15 cellular contexts compared by ENCODE assay signal in genomic region chr12:44431647-44432352, GRCh38.
DNase-seq lines count a peak whose midpoint lies in the region; ATAC-seq and TF ChIP-seq lines count a peak whose summit lies in the region.
"Had no signal": no experiment of that assay in that cellular context is flagged by ENCODE, and none has a peak within 500 bp of the region (broad histone marks: within the 10 kb centered on the region; RNA-seq: fewer than 3 reads in every experiment).

No MANE protein-coding gene starts in this region.

- peak; percentile 33 for ATAC-seq in activated naive CD8-positive, alpha-beta T cell treated with anti-CD3 and anti-CD28 coated beads, Interleukin-2, amount 50 U/mL, for 24 hours
- ATAC-seq in GM21786 (IDR thresholded peaks at IDR 0.05; ENCODE audit: unreplicated experiment) (peak; percentile 85), HG03139 (IDR thresholded peaks at IDR 0.05; ENCODE audit: unreplicated experiment) (peak; percentile 73), HG02970 (IDR thresholded peaks at IDR 0.05; ENCODE audit: low FRiP score, unreplicated experiment) (no peak)
- ATAC-seq: activated T-helper 17 cell treated with anti-CD3 and anti-CD28 coated beads, Interleukin-2, amount 50 U/mL, for 72 hours; heart left ventricle; SK-N-SH treated with all-trans-retinoic acid at 6 μM for 48 hours had no signal

- DNase-seq in activated naive CD8-positive, alpha-beta T cell treated with anti-CD3 and anti-CD28 coated beads, Interleukin-2, amount 50 U/mL, for 24 hours: no peak
- no peak for DNase-seq in activated naive CD8-positive, alpha-beta T cell treated with anti-CD3 and anti-CD28 coated beads for 36 hours
- DNase-seq in NCI-H2196 (lab: John Stamatoyannopoulos, UW; ENCODE audit: unreplicated experiment) (no peak), osteocyte (ENCODE audit: extremely low spot score, unreplicated experiment) (no peak), DMS 273 (lab: John Stamatoyannopoulos, UW; ENCODE audit: unreplicated experiment) (no peak)
- DNase-seq: 8988T; activated CD4-positive, alpha-beta T cell treated with anti-CD3 and anti-CD28 coated beads for 1 hour; heart left ventricle; stimulated activated CD4-positive, alpha-beta T cell treated with anti-CD3 and anti-CD28 coated beads, Interleukin-2, amount 100 ng/mL, for 24 hours; stimulated activated naive CD4-positive, alpha-beta T cell treated with Interleukin-2 at 50 U/mL for 16 hours had no signal

- no peaks in the 10 kb centered on the region for H3K36me3 Mint-ChIP-seq in activated naive CD8-positive, alpha-beta T cell treated with anti-CD3 and anti-CD28 coated beads, Interleukin-2, amount 50 U/mL, for 24 hours (ENCODE audit: low read depth)
- H3K36me3 Mint-ChIP-seq in activated naive CD8-positive, alpha-beta T cell treated with anti-CD3 and anti-CD28 coated beads for 36 hours: no peaks in the 10 kb centered on the region
- H3K36me3 Mint-ChIP-seq in osteocyte (ENCODE audit: unreplicated experiment): no peaks in the 10 kb centered on the region

- no peak overlapping the region for H3K4me3 Mint-ChIP-seq in activated naive CD8-positive, alpha-beta T cell treated with anti-CD3 and anti-CD28 coated beads, Interleukin-2, amount 50 U/mL, for 24 hours
- H3K4me3 Mint-ChIP-seq in activated naive CD8-positive, alpha-beta T cell treated with anti-CD3 and anti-CD28 coated beads for 36 hours: no peak overlapping the region
- H3K4me3 Mint-ChIP-seq in osteocyte (ENCODE audit: unreplicated experiment): no peak overlapping the region
- H3K4me3 Mint-ChIP-seq: activated T-helper 17 cell treated with anti-CD3 and anti-CD28 coated beads, Interleukin-2, amount 50 U/mL, for 72 hours had no signal

- no peaks in the 10 kb centered on the region for H3K4me1 Mint-ChIP-seq in activated naive CD8-positive, alpha-beta T cell treated with anti-CD3 and anti-CD28 coated beads, Interleukin-2, amount 50 U/mL, for 24 hours
- H3K4me1 Mint-ChIP-seq in activated naive CD8-positive, alpha-beta T cell treated with anti-CD3 and anti-CD28 coated beads for 36 hours: no peaks in the 10 kb centered on the region
- H3K4me1 Mint-ChIP-seq in osteocyte (ENCODE audit: unreplicated experiment): no peaks in the 10 kb centered on the region
- H3K4me1 Mint-ChIP-seq: activated T-helper 17 cell treated with anti-CD3 and anti-CD28 coated beads, Interleukin-2, amount 50 U/mL, for 72 hours had no signal

- peaks cover 1% of the 10 kb centered on the region for H3K27me3 Mint-ChIP-seq in activated naive CD8-positive, alpha-beta T cell treated with anti-CD3 and anti-CD28 coated beads, Interleukin-2, amount 50 U/mL, for 24 hours
- peaks cover 5% of the 10 kb centered on the region for H3K27me3 Mint-ChIP-seq in activated naive CD8-positive, alpha-beta T cell treated with anti-CD3 and anti-CD28 coated beads for 36 hours
- H3K27me3 Mint-ChIP-seq in osteocyte (ENCODE audit: unreplicated experiment): no peaks in the 10 kb centered on the region

- H3K9me3 Mint-ChIP-seq in activated naive CD8-positive, alpha-beta T cell treated with anti-CD3 and anti-CD28 coated beads, Interleukin-2, amount 50 U/mL, for 24 hours: no peaks in the 10 kb centered on the region
- no peaks in the 10 kb centered on the region for H3K9me3 Mint-ChIP-seq in activated naive CD8-positive, alpha-beta T cell treated with anti-CD3 and anti-CD28 coated beads for 36 hours
- no peaks in the 10 kb centered on the region for H3K9me3 Mint-ChIP-seq in osteocyte (ENCODE audit: unreplicated experiment)
- H3K9me3 Mint-ChIP-seq: activated T-helper 17 cell treated with anti-CD3 and anti-CD28 coated beads, Interleukin-2, amount 50 U/mL, for 72 hours had no signal

- TF ChIP-seq CTCF in osteocyte (IDR thresholded peaks at IDR 0.05): no peak

- no peak overlapping the region for H3K27ac Mint-ChIP-seq in activated naive CD8-positive, alpha-beta T cell treated with anti-CD3 and anti-CD28 coated beads, Interleukin-2, amount 50 U/mL, for 24 hours
- H3K27ac Mint-ChIP-seq in activated naive CD8-positive, alpha-beta T cell treated with anti-CD3 and anti-CD28 coated beads for 36 hours: no peak overlapping the region
- no peak overlapping the region for H3K27ac Mint-ChIP-seq in osteocyte (ENCODE audit: unreplicated experiment)
- H3K27ac Mint-ChIP-seq: activated T-helper 17 cell treated with anti-CD3 and anti-CD28 coated beads, Interleukin-2, amount 50 U/mL, for 72 hours had no signal
